13 cellular contexts compared by ENCODE assay signal in the genomic region with DNA sequence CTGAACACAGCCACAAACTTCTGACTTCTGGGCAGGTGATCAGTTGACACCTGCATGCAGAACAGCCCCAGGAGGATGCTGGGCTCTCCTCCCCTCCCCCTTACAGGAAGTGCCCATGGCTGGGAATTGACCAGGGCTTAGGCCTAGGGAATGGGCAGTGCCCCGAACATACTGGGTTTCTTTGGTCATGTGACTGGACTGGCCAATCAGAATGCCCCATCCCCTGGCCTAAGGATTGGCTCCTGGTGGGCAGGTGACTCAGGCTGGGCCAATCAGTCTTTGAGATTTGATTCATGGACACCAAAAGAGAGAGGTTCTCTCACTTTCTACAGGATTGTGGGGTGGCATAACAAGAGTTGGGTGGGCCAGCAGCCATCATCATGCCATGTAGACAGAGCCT. TPM values are rescaled to one million over a fixed set of nuclear protein-coding genes. Genes with fewer than 3 reads are reported as not detected.
DNase-seq lines count a peak whose midpoint lies in the region; ATAC-seq and TF ChIP-seq lines count a peak whose summit lies in the region.
"Had no signal": no experiment of that assay in that cellular context is flagged by ENCODE, and none has a peak within 500 bp of the region (broad histone marks: within the 10 kb centered on the region; RNA-seq: fewer than 3 reads in every experiment).

No MANE protein-coding gene starts in this region.

- no peaks in the 10 kb centered on the region for H4K20me1 ChIP-seq in GM23248 (ENCODE audit: insufficient read depth)
- H4K20me1 ChIP-seq in SK-N-SH (ENCODE audit: insufficient read depth): no peaks in the 10 kb centered on the region

- H3K4me2 ChIP-seq in GM23248 (ENCODE audit: unreplicated experiment) (no peak overlapping the region), SK-N-SH (no peak overlapping the region)

- no peaks in the 10 kb centered on the region for H3K27me3 Mint-ChIP-seq in activated CD8-positive, alpha-beta memory T cell treated with anti-CD3 and anti-CD28 coated beads, Interleukin-2, amount 10 ng/mL, durations not matched to agents 7 days and 5 days

- in situ Hi-C loops in GM23248 (cut with MboI): loop anchor here (25.0 kb wide), 1 partner anchor 675 kb away; no protein-coding TSS in a partner anchor

- ATAC-seq in activated CD8-positive, alpha-beta memory T cell treated with anti-CD3 and anti-CD28 coated beads, Interleukin-2, amount 10 ng/mL, durations not matched to agents 7 days and 5 days: peak; percentile 20
- ATAC-seq in mucosa of descending colon (peak; percentile 39), HG02588 (IDR thresholded peaks at IDR 0.05; ENCODE audit: unreplicated experiment) (no peak), Right ventricle myocardium inferior (no peak), GM18867 (IDR thresholded peaks at IDR 0.05; ENCODE audit: unreplicated experiment) (no peak)
- ATAC-seq: left ventricle myocardium superior had no signal

- 92 to 100% methylated on average over 1 of the region's 1 CpG for WGBS in GM23248 (ENCODE audit: low coverage in 1 of 2, low lambda C conversion rate in 2 of 2, missing lambda C conversion rate in 2 of 2), 2 experiments
- WGBS in SK-N-SH (ENCODE audit: low lambda C conversion rate): no CpG with 5 or more reads among the region's 1 CpG

- DNase-seq in activated CD8-positive, alpha-beta memory T cell treated with anti-CD3 and anti-CD28 coated beads, Interleukin-2, amount 10 ng/mL, durations not matched to agents 7 days and 5 days: peak; percentile 47
- no peak for DNase-seq in activated CD8-positive, alpha-beta memory T cell treated with anti-CD3 and anti-CD28 coated beads for 24 hours
- peak; percentile 16 for DNase-seq in GM23248
- DNase-seq in SK-N-SH: peak; percentile 54
- no peak for DNase-seq in mucosa of descending colon
- no peak for DNase-seq in Right ventricle myocardium inferior (ENCODE audit: missing footprints)
- DNase-seq: C1 segment of cervical spinal cord, esophagus squamous epithelium, left ventricle myocardium superior, NCI-H1436 treated with DMSO at 0.1 percent for 48 hours, Right ventricle myocardium superior had no signal

- H3K36me3 ChIP-seq in GM23248 (ENCODE audit: low read depth) (no peaks in the 10 kb centered on the region), SK-N-SH (replicated peaks in 1 of 2; ENCODE audit: control insufficient read depth in 1 of 2, insufficient read depth in 2 of 2, low read length in 1 of 2) (peaks cover 0 to 9% of the 10 kb centered on the region in 2 experiments), mucosa of descending colon (ENCODE audit: low read depth) (no peaks in the 10 kb centered on the region)

- no peaks in the 10 kb centered on the region for H3F3A ChIP-seq in GM23248 (ENCODE audit: insufficient read depth)
- no peaks in the 10 kb centered on the region for H3F3A ChIP-seq in SK-N-SH (replicated peaks; ENCODE audit: insufficient read depth)

- H3K4me1 ChIP-seq in GM23248 (ENCODE audit: insufficient read depth): no peaks in the 10 kb centered on the region
- H3K4me1 ChIP-seq in SK-N-SH (ENCODE audit: control insufficient read depth in 1 of 2, insufficient read depth in 2 of 2, low read depth in 1 of 2, low read length in 1 of 2): no peaks in the 10 kb centered on the region; a peak in 1 of 4 replicates
- no peaks in the 10 kb centered on the region for H3K4me1 ChIP-seq in mucosa of descending colon (ENCODE audit: low read depth)
- H3K4me1 ChIP-seq: esophagus squamous epithelium had no signal

- H3K36me3 Mint-ChIP-seq in activated CD8-positive, alpha-beta memory T cell treated with anti-CD3 and anti-CD28 coated beads, Interleukin-2, amount 10 ng/mL, durations not matched to agents 7 days and 5 days: peaks cover 57% of the 10 kb centered on the region

- H3K9me3 ChIP-seq in GM23248 (ENCODE audit: low read depth) (no peaks in the 10 kb centered on the region), SK-N-SH (no peaks in the 10 kb centered on the region), mucosa of descending colon (peaks cover 8% of the 10 kb centered on the region)

- CTCF ChIA-PET in activated CD8-positive, alpha-beta memory T cell treated with anti-CD3 and anti-CD28 coated beads, Interleukin-2, amount 10 ng/mL, durations not matched to agents 7 days and 5 days (lab: Charles Lee): interaction anchor here (1.0 kb wide), 1 partner anchor 86 kb away, joined by 3 read pairs; no protein-coding TSS in a partner anchor
- CTCF ChIA-PET in SK-N-SH (lab: Yijun Ruan, JAX): no interaction called here

- H3K9ac ChIP-seq in GM23248 (no peak overlapping the region), SK-N-SH (no peak overlapping the region)

- H2AFZ ChIP-seq in GM23248 (no peak overlapping the region), SK-N-SH (ENCODE audit: low read depth) (no peak overlapping the region)

- intact Hi-C loops in mucosa of descending colon (cut with DNase I, micrococcal nuclease): loop anchor here in 1 of 2 donors (10.0 kb wide), 1 partner anchor 488 kb away; no protein-coding TSS in a partner anchor
- intact Hi-C loops in Right ventricle myocardium inferior (cut with DNase I): loop anchor here (10.0 kb wide), 1 partner anchor 308 kb away; no protein-coding TSS in a partner anchor

- H3K9me3 Mint-ChIP-seq in activated CD8-positive, alpha-beta memory T cell treated with anti-CD3 and anti-CD28 coated beads, Interleukin-2, amount 10 ng/mL, durations not matched to agents 7 days and 5 days (ENCODE audit: low read depth): no peaks in the 10 kb centered on the region

- TF ChIP-seq RAD21 in SK-N-SH (IDR thresholded peaks at IDR 0.05; ENCODE audit: low read length): no peak

- TF ChIP-seq EP300 in SK-N-SH (IDR thresholded peaks at IDR 0.05; ENCODE audit: borderline replicate concordance in 1 of 2, low read depth in 1 of 2, low read length in 1 of 2): no peak

- no peak for TF ChIP-seq CTCF in SK-N-SH (IDR thresholded peaks at IDR 0.05)
- TF ChIP-seq CTCF in mucosa of descending colon (IDR thresholded peaks at IDR 0.05): no peak

- H3K4me1 Mint-ChIP-seq in activated CD8-positive, alpha-beta memory T cell treated with anti-CD3 and anti-CD28 coated beads, Interleukin-2, amount 10 ng/mL, durations not matched to agents 7 days and 5 days: no peaks in the 10 kb centered on the region

- no peak overlapping the region for H3K4me3 ChIP-seq in GM23248
- H3K4me3 ChIP-seq in SK-N-SH (ENCODE audit: low read depth in 2 of 2, low read length in 1 of 2): no peak overlapping the region
- no peak overlapping the region for H3K4me3 ChIP-seq in mucosa of descending colon
- H3K4me3 ChIP-seq: esophagus squamous epithelium had no signal

- H3K79me2 ChIP-seq in GM23248 (ENCODE audit: insufficient read depth) (no peaks in the 10 kb centered on the region), SK-N-SH (ENCODE audit: insufficient read depth) (no peaks in the 10 kb centered on the region)

- H3K27ac Mint-ChIP-seq in activated CD8-positive, alpha-beta memory T cell treated with anti-CD3 and anti-CD28 coated beads, Interleukin-2, amount 10 ng/mL, durations not matched to agents 7 days and 5 days: peak overlapping the region; percentile 48

- H3K9me2 ChIP-seq in GM23248 (ENCODE audit: insufficient read depth) (no peaks in the 10 kb centered on the region), SK-N-SH (no peaks in the 10 kb centered on the region)

- POLR2A ChIA-PET in SK-N-SH (lab: Yijun Ruan, JAX): no interaction called here

- no peak overlapping the region for H3K4me3 Mint-ChIP-seq in activated CD8-positive, alpha-beta memory T cell treated with anti-CD3 and anti-CD28 coated beads, Interleukin-2, amount 10 ng/mL, durations not matched to agents 7 days and 5 days

- H3K27me3 ChIP-seq in GM23248 (replicated peaks; ENCODE audit: insufficient read depth) (no peaks in the 10 kb centered on the region), SK-N-SH (ENCODE audit: insufficient read depth) (no peaks in the 10 kb centered on the region)
- H3K27me3 ChIP-seq: esophagus squamous epithelium had no signal

- H3K27ac ChIP-seq in GM23248: no peak overlapping the region
- H3K27ac ChIP-seq in SK-N-SH (ENCODE audit: low read depth in 2 of 2, low read length in 1 of 2): no peak overlapping the region
- H3K27ac ChIP-seq: esophagus squamous epithelium had no signal

TF ChIP-seq in SK-N-SH, 30 proteins besides CTCF, POLR2A, EP300 and RAD21 (continues in another document):
- TF ChIP-seq, protein P1, sequence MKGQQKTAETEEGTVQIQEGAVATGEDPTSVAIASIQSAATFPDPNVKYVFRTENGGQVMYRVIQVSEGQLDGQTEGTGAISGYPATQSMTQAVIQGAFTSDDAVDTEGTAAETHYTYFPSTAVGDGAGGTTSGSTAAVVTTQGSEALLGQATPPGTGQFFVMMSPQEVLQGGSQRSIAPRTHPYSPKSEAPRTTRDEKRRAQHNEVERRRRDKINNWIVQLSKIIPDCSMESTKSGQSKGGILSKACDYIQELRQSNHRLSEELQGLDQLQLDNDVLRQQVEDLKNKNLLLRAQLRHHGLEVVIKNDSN (IDR thresholded peaks at IDR 0.05; ENCODE audit: borderline replicate concordance, low read depth): peak; percentile 69; the same call in 1 of the 2 replicates

RNA-seq across cellular contexts. Expression of a gene that starts 37.1 kb away (rescaled TPM):
- 100 to 1,000 TPM; 271 to 329 TPM for total RNA-seq in activated CD8-positive, alpha-beta memory T cell treated with anti-CD3 and anti-CD28 coated beads, Interleukin-2, amount 10 ng/mL, durations not matched to agents 7 days and 5 days
- 34.4 and 37.2 TPM in 2 replicates for total RNA-seq in GM23248 (2014; rRNA removed; shearing (Covaris generic))
- 48.4 and 51.5 TPM in 2 replicates for polyA plus RNA-seq in GM23248 (2016; fragmentation: Nextera tagmentation; extraction: Ambion mirVana)
- 31.6 and 42.9 TPM in 2 replicates for polyA plus RNA-seq in SK-N-SH (2012; rRNA removed)
- polyA plus RNA-seq in SK-N-SH (2012; cell fraction: cytosol; rRNA removed): 16.5 and 27.2 TPM in 2 replicates
- 39.2 and 51.2 TPM in 2 replicates for polyA plus RNA-seq in SK-N-SH (2012; cell fraction: nucleus; rRNA removed)
- total RNA-seq in mucosa of descending colon: 10 to 100 TPM; 18.5 to 45.2 (median 30.3) TPM
- total RNA-seq in Right ventricle myocardium inferior: 13.6 TPM

RNA-seq across cellular contexts. Expression of a gene that starts 56.1 kb away (rescaled TPM):
- total RNA-seq in activated CD8-positive, alpha-beta memory T cell treated with anti-CD3 and anti-CD28 coated beads, Interleukin-2, amount 10 ng/mL, durations not matched to agents 7 days and 5 days: 1 to 10 TPM in 1 of 2 experiments, under 1 TPM in 1; 0.88 to 6.0 TPM
- total RNA-seq in GM23248 (2014; rRNA removed; shearing (Covaris generic)): 71.6 and 82.9 TPM in 2 replicates
- 44.3 and 46.6 TPM in 2 replicates for polyA plus RNA-seq in GM23248 (2016; fragmentation: Nextera tagmentation; extraction: Ambion mirVana)
- 12.9 and 13.7 TPM in 2 replicates for polyA plus RNA-seq in SK-N-SH (2012; rRNA removed)
- 5.8 and 9.2 TPM in 2 replicates for polyA plus RNA-seq in SK-N-SH (2012; cell fraction: cytosol; rRNA removed)
- polyA plus RNA-seq in SK-N-SH (2012; cell fraction: nucleus; rRNA removed): 11.7 and 13.7 TPM in 2 replicates
- total RNA-seq in mucosa of descending colon: 10 to 100 TPM; 33.8 to 71.4 (median 55.5) TPM
- 7.4 TPM for total RNA-seq in Right ventricle myocardium inferior

Comparison
In these comparisons a context has a peak if more than half of its experiments do, and no peak if none do; other contexts are left out.
1. DNase-seq: peak in activated CD8-positive, alpha-beta memory T cell treated with anti-CD3 and anti-CD28 coated beads, Interleukin-2, amount 10 ng/mL, durations not matched to agents 7 days and 5 days (single experiment), GM23248 (single experiment) and SK-N-SH (single experiment); none in activated CD8-positive, alpha-beta memory T cell treated with anti-CD3 and anti-CD28 coated beads for 24 hours (single experiment), mucosa of descending colon (0 of 3) and Right ventricle myocardium inferior (single experiment).
2. ATAC-seq: peak in activated CD8-positive, alpha-beta memory T cell treated with anti-CD3 and anti-CD28 coated beads, Interleukin-2, amount 10 ng/mL, durations not matched to agents 7 days and 5 days (single experiment) and mucosa of descending colon (single experiment); none in HG02588 (single experiment), Right ventricle myocardium inferior (single experiment) and GM18867 (single experiment).